ENCODE assay signal across 31 cellular contexts in the genomic region with DNA sequence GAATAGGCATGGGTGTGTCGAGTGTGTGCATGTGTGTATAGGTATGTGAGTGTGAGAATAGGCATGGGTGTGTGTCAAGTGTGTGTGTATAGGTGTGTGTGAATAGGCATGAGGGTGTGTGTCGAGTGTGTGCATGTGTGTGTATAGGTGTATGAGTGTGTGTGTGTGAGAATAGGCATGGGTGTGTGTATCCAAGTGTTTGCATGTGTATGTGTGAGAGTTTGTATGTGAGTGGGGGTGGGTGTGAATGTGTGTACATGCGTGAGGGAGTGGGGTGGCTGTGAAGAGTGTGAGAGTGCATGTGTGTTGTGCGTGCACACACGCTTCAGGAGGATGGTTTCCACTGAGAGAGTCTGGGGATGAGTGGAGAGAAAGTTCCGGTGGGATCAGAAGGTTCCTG. TPM values are rescaled to one million over a fixed set of nuclear protein-coding genes. Genes with fewer than 3 reads are reported as not detected.
"Had no signal": no experiment of that assay in that cellular context is flagged by ENCODE, and none has a peak within 500 bp of the region (broad histone marks: within the 10 kb centered on the region; RNA-seq: fewer than 3 reads in every experiment).

No MANE protein-coding gene starts in this region.

- DNase-seq: activated CD4-positive, alpha-beta T cell treated with anti-CD3 and anti-CD28 coated beads for 1 hour; activated CD4-positive, alpha-beta T cell treated with anti-CD3 and anti-CD28 coated beads, Interleukin-2, amount 10 ng/mL, durations not matched to agents 24 days and 14 days; activated CD4-positive, alpha-beta T cell treated with anti-CD3 and anti-CD28 coated beads, Interleukin-2, amount 50 U/mL, for 4 hours; activated CD4-positive, CD25-positive, alpha-beta regulatory T cell; activated CD8-positive, alpha-beta T cell treated with anti-CD3 and anti-CD28 coated beads, Interleukin-2, amount 10 ng/mL, durations not matched to agents 7 days and 5 days; activated gamma-delta T cell; activated naive CD4-positive, alpha-beta T cell treated with Interleukin-2 at 50 U/mL for 16 hours; activated naive CD8-positive, alpha-beta T cell treated with anti-CD3 and anti-CD28 coated beads, Interleukin-2, amount 10 ng/mL, durations not matched to agents 7 days and 5 days; activated T-cell treated with anti-CD3 and anti-CD28 coated beads, Interleukin-2, amount 50 U/mL, for 24 hours; amygdala; Kasumi-1; MG63; NCI-H1048; NCI-H1105 treated with DMSO at 0.1 percent for 48 hours; NCI-H1436; NCI-H1694; NCI-H1930; NCI-H2081 treated with DMSO at 0.1 percent for 48 hours; NCI-H226; NCI-H524 treated with DMSO at 0.1 percent for 48 hours; SHP77 treated with DMSO at 0.1 percent for 48 hours; SW 1271; T-helper 1 cell; T-helper 2 cell; T-helper 9 cell; WERI-Rb-1 had no signal

- ATAC-seq: activated CD8-positive, alpha-beta T cell treated with anti-CD3 and anti-CD28 coated beads, Interleukin-2, amount 10 ng/mL, durations not matched to agents 7 days and 5 days had no signal

- H3K9me3 ChIP-seq: ascending aorta had no signal

- H3K27me3 ChIP-seq: ascending aorta, MG63, SJSA1 had no signal

- H3K36me3 ChIP-seq: ascending aorta, MG63, SJSA1, WERI-Rb-1 had no signal

- H3K4me3 ChIP-seq: ascending aorta, MG63, SJSA1 had no signal

- H3K4me1 ChIP-seq: ascending aorta had no signal

- H3K27ac ChIP-seq: ascending aorta, SJSA1, WERI-Rb-1 had no signal

RNA-seq across cellular contexts. Expression of gene PRR36, which starts 30.7 kb away (rescaled TPM):
- total RNA-seq: ascending aorta, NCI-H460, SJSA1 had no signal

RNA-seq across cellular contexts. Expression of gene LRRC8E, which starts 44.8 kb away (rescaled TPM):
- total RNA-seq: activated CD4-positive, alpha-beta T cell treated with anti-CD3 and anti-CD28 coated beads, Interleukin-2, amount 10 ng/mL, durations not matched to agents 24 days and 14 days; activated CD8-positive, alpha-beta T cell treated with anti-CD3 and anti-CD28 coated beads, Interleukin-2, amount 10 ng/mL, durations not matched to agents 7 days and 5 days; activated naive CD8-positive, alpha-beta T cell treated with anti-CD3 and anti-CD28 coated beads, Interleukin-2, amount 10 ng/mL, durations not matched to agents 7 days and 5 days; activated T-helper 2 cell treated with anti-CD3 and anti-CD28 coated beads, Interferon-gamma antibody, Interleukin-2, Interleukin-4, amounts not matched to agents 10 μg/mL and 5 μg/mL and 100 μg/mL, durations not matched to agents 14 hours and 24 hours and 36 hours; ascending aorta; OCI-LY7 had no signal
